18 cellular contexts compared by ENCODE assay signal in the genomic region with DNA sequence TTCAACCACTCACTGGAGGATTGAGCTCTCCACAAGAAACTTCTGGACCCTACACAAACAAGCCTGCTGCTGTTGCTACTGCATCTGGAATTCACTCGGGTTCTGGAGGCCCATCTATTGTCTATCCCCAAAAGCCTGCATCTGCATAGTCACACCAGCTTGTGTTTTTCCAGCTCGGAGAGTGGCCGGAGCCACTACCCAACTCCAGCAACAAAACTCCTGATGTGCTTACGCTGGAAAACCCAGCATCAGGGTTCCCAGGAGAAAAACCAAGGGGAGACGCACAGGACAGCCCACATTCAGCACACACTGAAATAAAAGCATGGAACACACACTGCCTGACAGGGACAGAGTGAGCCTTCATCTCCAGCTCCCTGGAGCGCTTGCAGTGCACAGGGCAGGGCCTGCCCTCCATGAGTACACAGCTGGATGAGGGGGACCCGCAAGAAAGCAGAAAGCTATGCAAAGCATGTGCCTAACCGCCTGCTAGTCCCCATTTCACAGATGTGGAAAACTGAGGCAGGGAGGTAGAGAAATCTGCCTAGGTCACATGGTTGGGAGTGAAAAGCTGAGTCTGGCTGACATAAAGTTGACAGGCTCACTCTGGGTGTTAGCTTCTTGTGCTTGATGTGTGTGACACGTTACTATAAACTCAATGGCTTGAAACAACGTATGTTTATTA.
DNase-seq lines count a peak whose midpoint lies in the region; ATAC-seq, FAIRE-seq and TF ChIP-seq lines count a peak whose summit lies in the region.
"Had no signal": no experiment of that assay in that cellular context is flagged by ENCODE, and none has a peak within 500 bp of the region (broad histone marks: within the 10 kb centered on the region; RNA-seq: fewer than 3 reads in every experiment).

No MANE protein-coding gene starts in this region.

- in situ Hi-C loops in K562 (cut with MboI) = no loop called here

- intact Hi-C loops in K562 (cut with micrococcal nuclease) (no loop called here), sigmoid colon (cut with DNase I) (no loop called here)

- no peak for DNase-seq in CD4-positive, CD25-positive, alpha-beta regulatory T cell
- DNase-seq in K562 (ENCODE audit: extremely low read depth in 1 of 4, low spot score in 3 of 4) = no peak
- peak; percentile 56 for DNase-seq in sigmoid colon
- no peak for DNase-seq in germinal center (ENCODE audit: low spot score)
- no peak for DNase-seq in NCI-H2029 (lab: John Stamatoyannopoulos, UW)
- DNase-seq in activated naive CD8-positive, alpha-beta T cell treated with anti-CD3 and anti-CD28 coated beads for 36 hours = no peak
- DNase-seq: ACHN; CD8-positive, alpha-beta T cell; DMS 273 treated with DMSO at 0.1 percent for 48 hours; H7; NCI-H1436; NCI-H2107; NCI-H226; NK-92 treated with Interleukin-12 subunit alpha and Interleukin-12 subunit beta, amount 100 ng/mL, for 24 hours had no signal

- no peak overlapping the region for H3K4me3 Mint-ChIP-seq in CD4-positive, CD25-positive, alpha-beta regulatory T cell
- no peak overlapping the region for H3K4me3 Mint-ChIP-seq in activated naive CD8-positive, alpha-beta T cell treated with anti-CD3 and anti-CD28 coated beads for 36 hours
- H3K4me3 Mint-ChIP-seq: CD8-positive, alpha-beta T cell; IgD-negative memory B cell had no signal

- POLR2A ChIA-PET in K562 (lab: Yijun Ruan, JAX) = interaction anchor here (0.6 to 1.0 kb wide), 3 partner anchors 85 to 188 kb away, joined by 3 read pairs; a partner anchor contains a TSS

- H4K20me1 ChIP-seq in K562 (replicated peaks; ENCODE audit: control insufficient read depth, insufficient read depth, low read length) = peaks cover 15% of the 10 kb centered on the region; the same call in 1 of the 2 replicates

- no peak overlapping the region for H2AFZ ChIP-seq in K562 (ENCODE audit: low read depth, low read length)

- H3K36me3 ChIP-seq in CD4-positive, CD25-positive, alpha-beta regulatory T cell (ENCODE audit: control insufficient read depth, insufficient read depth, low read length) = peaks cover 6% of the 10 kb centered on the region
- no peaks in the 10 kb centered on the region for H3K36me3 ChIP-seq in K562 (ENCODE audit: control insufficient read depth, insufficient read depth, low read length)
- no peaks in the 10 kb centered on the region for H3K36me3 ChIP-seq in sigmoid colon

- H3K4me1 ChIP-seq in CD4-positive, CD25-positive, alpha-beta regulatory T cell (ENCODE audit: control insufficient read depth, insufficient read depth, low read length, poor library complexity, severe bottlenecking) = peaks cover 38% of the 10 kb centered on the region
- H3K4me1 ChIP-seq in K562 (replicated peaks in 1 of 2; ENCODE audit: control insufficient read depth in 2 of 2, insufficient read depth in 2 of 2, low read length in 2 of 2) = peaks cover 20 to 33% of the 10 kb centered on the region in 2 experiments; a peak in 4 of 5 replicates
- H3K4me1 ChIP-seq in sigmoid colon = peaks cover 0 to 91% (median 72%) of the 10 kb centered on the region in 4 donors

- H3K79me2 ChIP-seq in K562 (ENCODE audit: control insufficient read depth, insufficient read depth, low read length) = peaks cover 13% of the 10 kb centered on the region

- no peak for ATAC-seq in CD4-positive, CD25-positive, alpha-beta regulatory T cell (ENCODE audit: low read depth in 2 of 2)
- ATAC-seq in K562 (no peak), HG03354 (IDR thresholded peaks at IDR 0.05; ENCODE audit: poor library complexity, severe bottlenecking, unreplicated experiment) (no peak)
- ATAC-seq: CD8-positive, alpha-beta T cell had no signal

- no peak overlapping the region for H3K9ac ChIP-seq in K562 (ENCODE audit: insufficient read depth in 1 of 2, low read depth in 2 of 2, low read length in 2 of 2)

- H3K36me3 Mint-ChIP-seq in CD4-positive, CD25-positive, alpha-beta regulatory T cell = peaks cover 10% of the 10 kb centered on the region
- peaks cover 6% of the 10 kb centered on the region for H3K36me3 Mint-ChIP-seq in activated naive CD8-positive, alpha-beta T cell treated with anti-CD3 and anti-CD28 coated beads for 36 hours
- H3K36me3 Mint-ChIP-seq: CD8-positive, alpha-beta T cell had no signal

- peak overlapping the region in 2 of 3 donors; percentile 26 to 81 for H3K27ac Mint-ChIP-seq in CD4-positive, CD25-positive, alpha-beta regulatory T cell
- H3K27ac Mint-ChIP-seq in activated naive CD8-positive, alpha-beta T cell treated with anti-CD3 and anti-CD28 coated beads for 36 hours = no peak overlapping the region
- H3K27ac Mint-ChIP-seq: CD8-positive, alpha-beta T cell; IgD-negative memory B cell had no signal

- H3K4me1 Mint-ChIP-seq in CD4-positive, CD25-positive, alpha-beta regulatory T cell = peaks cover 25 to 87% (median 44%) of the 10 kb centered on the region in 4 donors
- peaks cover 47% of the 10 kb centered on the region for H3K4me1 Mint-ChIP-seq in activated naive CD8-positive, alpha-beta T cell treated with anti-CD3 and anti-CD28 coated beads for 36 hours

- peaks cover 0 to 2% (median 0%) of the 10 kb centered on the region in 7 donors for H3K9me3 Mint-ChIP-seq in CD4-positive, CD25-positive, alpha-beta regulatory T cell
- no peaks in the 10 kb centered on the region for H3K9me3 Mint-ChIP-seq in activated naive CD8-positive, alpha-beta T cell treated with anti-CD3 and anti-CD28 coated beads for 36 hours
- H3K9me3 Mint-ChIP-seq: CD8-positive, alpha-beta T cell; IgD-negative memory B cell had no signal

- WGBS in K562 (ENCODE audit: insufficient coverage, low coverage, missing lambda C conversion rate) = 89% methylated on average over 9 of the region's 10 CpGs
- WGBS in sigmoid colon, 2 donors = 89 to 91% methylated on average over 10 of the region's 10 CpGs

- FAIRE-seq in K562 (lab: Jason Lieb, UNC) = no peak

- TF ChIP-seq EP300 in K562 (IDR thresholded peaks at IDR 0.05; ENCODE audit: low read length) = no peak
- no peak for TF ChIP-seq EP300 in sigmoid colon (IDR thresholded peaks at IDR 0.05)

- peaks cover 2% of the 10 kb centered on the region for H3K9me1 ChIP-seq in K562 (ENCODE audit: control insufficient read depth, insufficient read depth, low read length)

- no peak overlapping the region for H3K27ac ChIP-seq in CD4-positive, CD25-positive, alpha-beta regulatory T cell (ENCODE audit: insufficient read depth, low read length, poor library complexity, severe bottlenecking)
- H3K27ac ChIP-seq in K562 (ENCODE audit: extremely low read depth, low read depth, low read length) (no peak overlapping the region), layer of hippocampus (ENCODE audit: low read depth, low read length) (peak overlapping the region; percentile 58), sigmoid colon (peak overlapping the region in 3 of 4 donors; percentile 37 to 70 (median 64))
- H3K27ac ChIP-seq: RWPE1 had no signal

- H3K27me3 Mint-ChIP-seq in CD4-positive, CD25-positive, alpha-beta regulatory T cell = no peaks in the 10 kb centered on the region
- no peaks in the 10 kb centered on the region for H3K27me3 Mint-ChIP-seq in activated naive CD8-positive, alpha-beta T cell treated with anti-CD3 and anti-CD28 coated beads for 36 hours

- TF ChIP-seq CTCF in K562 (IDR thresholded peaks at IDR 0.05 in 2 of 3, conservative IDR thresholded peaks at IDR 0.05 in 1 of 3; ENCODE audit: insufficient read depth in 2 of 3, low read depth in 1 of 3, low read length in 3 of 3) (no peak), sigmoid colon (IDR thresholded peaks at IDR 0.05) (no peak)

- TF ChIP-seq POLR2A in K562 (conservative IDR thresholded peaks at IDR 0.05) (no peak), sigmoid colon (IDR thresholded peaks at IDR 0.05) (no peak)

- H3K9me3 ChIP-seq in CD4-positive, CD25-positive, alpha-beta regulatory T cell (ENCODE audit: control insufficient read depth in 2 of 2, low read length in 2 of 2) = no peaks in the 10 kb centered on the region
- no peaks in the 10 kb centered on the region for H3K9me3 ChIP-seq in K562 (replicated peaks; ENCODE audit: control insufficient read depth, insufficient read depth, low read depth, low read length)
- H3K9me3 ChIP-seq in sigmoid colon = no peaks in the 10 kb centered on the region

- H3K27me3 ChIP-seq in CD4-positive, CD25-positive, alpha-beta regulatory T cell (ENCODE audit: control insufficient read depth, insufficient read depth, low read length) = no peaks in the 10 kb centered on the region
- H3K27me3 ChIP-seq in K562 (ENCODE audit: control insufficient read depth in 2 of 2, insufficient read depth in 2 of 2, low read length in 2 of 2) (no peaks in the 10 kb centered on the region), layer of hippocampus (ENCODE audit: control insufficient read depth, insufficient read depth, low read length) (no peaks in the 10 kb centered on the region), sigmoid colon (no peaks in the 10 kb centered on the region)

- no TSS peak for BruUV-seq in K562 (replicated peaks; lab: Mats Ljungman, UMichigan)

- CTCF ChIA-PET in K562 (lab: Yijun Ruan, JAX; ENCODE audit: low intra/inter-chr PET ratio) = no interaction called here

- no peak overlapping the region for H3K4me3 ChIP-seq in CD4-positive, CD25-positive, alpha-beta regulatory T cell (ENCODE audit: low read depth, low read length)
- H3K4me3 ChIP-seq in K562 = no peak overlapping the region
- no peak overlapping the region for H3K4me3 ChIP-seq in sigmoid colon

- H3K4me2 ChIP-seq in K562 (ENCODE audit: insufficient read depth, low read length) = no peak overlapping the region

- no peak for TF ChIP-seq RAD21 in K562 (CRISPR knock-in tag; conservative IDR thresholded peaks at IDR 0.05 in 1 of 2, IDR thresholded peaks at IDR 0.05 in 1 of 2)

TF ChIP-seq in K562, 482 proteins besides CTCF, POLR2A, EP300 and RAD21:
- TF ChIP-seq MAZ (CRISPR knock-in tag; conservative IDR thresholded peaks at IDR 0.05 in 1 of 2, IDR thresholded peaks at IDR 0.05 in 1 of 2) (no peak), KDM1A (IDR thresholded peaks at IDR 0.05) (peak; percentile 19 to 50; a peak in 1 of 4 replicates), U2AF1 (optimal IDR thresholded peaks at IDR 0.05; ENCODE audit: low read depth, low read length) (no peak), RBM25 (IDR thresholded peaks at IDR 0.05; ENCODE audit: low read depth, low read length, severe bottlenecking) (peak; percentile 71), RCOR1 (IDR thresholded peaks at IDR 0.05; ENCODE audit: borderline replicate concordance in 1 of 2, low read depth in 2 of 2, low read length in 2 of 2) (no peak), BCOR (IDR thresholded peaks at IDR 0.05) (peak; percentile 68), NFATC3 (IDR thresholded peaks at IDR 0.05) (no peak), TBL1XR1 (IDR thresholded peaks at IDR 0.05; ENCODE audit: low read length in 2 of 2) (no peak), ZFP1 (CRISPR knock-in tag; IDR thresholded peaks at IDR 0.05) (no peak)

Comparison
In these comparisons a context has a peak if more than half of its experiments do, and no peak if none do; other contexts are left out.
1. H3K27ac ChIP-seq: peak in layer of hippocampus (single experiment) and sigmoid colon (3 of 4); none in CD4-positive, CD25-positive, alpha-beta regulatory T cell (single experiment) and K562 (single experiment).